24 cellular contexts compared by ENCODE assay signal in the genomic region with DNA sequence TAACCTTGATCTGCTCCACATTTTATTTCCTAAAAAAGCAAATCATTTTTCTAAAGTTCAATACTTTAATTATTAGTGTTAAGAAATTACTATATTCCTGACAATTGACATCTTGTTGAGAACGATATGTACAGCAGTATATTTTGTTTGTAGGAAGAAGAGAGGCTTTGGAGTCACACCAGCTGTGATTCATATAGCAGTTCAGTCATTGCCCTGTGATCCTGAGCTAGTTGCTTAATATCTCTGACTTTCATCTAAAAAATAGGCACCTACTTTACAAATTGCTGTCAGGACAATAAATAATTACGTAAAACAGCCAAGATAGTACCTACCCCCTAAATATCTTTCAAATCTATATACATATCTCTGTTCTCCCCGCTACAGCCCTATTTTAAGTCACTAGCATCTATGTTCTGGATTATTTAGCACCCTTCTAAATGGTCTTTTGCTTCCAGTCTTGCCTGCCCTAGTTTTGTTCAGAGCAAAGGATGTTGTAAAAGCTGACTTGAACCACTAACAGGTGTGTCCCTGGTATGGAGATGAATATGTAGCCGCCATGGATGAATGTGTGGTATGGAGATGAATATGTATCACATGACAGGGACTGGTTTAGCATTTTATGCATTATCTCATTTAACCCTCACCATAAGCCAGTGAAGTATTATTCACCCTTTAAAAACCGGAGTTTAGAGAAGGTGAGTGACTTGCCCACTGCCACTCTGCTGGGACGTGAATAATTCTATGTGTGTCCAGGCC.
"Had no signal": no experiment of that assay in that cellular context is flagged by ENCODE, and none has a peak within 500 bp of the region (broad histone marks: within the 10 kb centered on the region; RNA-seq: fewer than 3 reads in every experiment).

No MANE protein-coding gene starts in this region.

- H3K4me3 Mint-ChIP-seq: activated B cell treated with CpG ODN at 0.5 μM for 24 hours; activated CD4-positive, alpha-beta T cell treated with anti-CD3 and anti-CD28 coated beads, Interleukin-2, amount 10 ng/mL, durations not matched to agents 24 days and 14 days; activated CD8-positive, alpha-beta T cell treated with anti-CD3 and anti-CD28 coated beads for 36 hours; activated T-cell treated with anti-CD3 and anti-CD28 coated beads, Interleukin-2, amount 50 U/mL, for 24 hours; nephron progenitor cell; stimulated activated naive CD8-positive, alpha-beta T cell treated with anti-CD3 and anti-CD28 coated beads, Interleukin-15, Interleukin-2, amounts not matched to agents 100 ng/mL and 50 ng/mL, for 24 hours; T-cell had no signal

- H3K4me1 Mint-ChIP-seq: activated B cell treated with CpG ODN at 0.5 μM for 24 hours; activated CD4-positive, alpha-beta T cell treated with anti-CD3 and anti-CD28 coated beads, Interleukin-2, amount 10 ng/mL, durations not matched to agents 24 days and 14 days; nephron progenitor cell; T-cell had no signal

- H3K27me3 Mint-ChIP-seq: activated CD8-positive, alpha-beta T cell treated with anti-CD3 and anti-CD28 coated beads for 36 hours had no signal

- H3K4me3 ChIP-seq: colonic mucosa, lower lobe of right lung, suprapubic skin, transverse colon, uterus had no signal

- H3K27ac Mint-ChIP-seq: activated B cell treated with CpG ODN at 0.5 μM for 24 hours; activated CD4-positive, alpha-beta T cell treated with anti-CD3 and anti-CD28 coated beads, Interleukin-2, amount 10 ng/mL, durations not matched to agents 24 days and 14 days; activated CD8-positive, alpha-beta T cell treated with anti-CD3 and anti-CD28 coated beads for 36 hours; activated T-cell treated with anti-CD3 and anti-CD28 coated beads, Interleukin-2, amount 50 U/mL, for 24 hours; nephron progenitor cell; stimulated activated naive CD8-positive, alpha-beta T cell treated with anti-CD3 and anti-CD28 coated beads, Interleukin-15, Interleukin-2, amounts not matched to agents 100 ng/mL and 50 ng/mL, for 24 hours; T-cell had no signal

- ATAC-seq: activated CD8-positive, alpha-beta T cell treated with anti-CD3 and anti-CD28 coated beads for 36 hours; esophagus mucosa; foreskin keratinocyte; left colon; lower lobe of right lung; T-cell had no signal

- H3K36me3 Mint-ChIP-seq: T-cell had no signal

- H3K9me3 Mint-ChIP-seq: activated B cell treated with CpG ODN at 0.5 μM for 24 hours; activated CD4-positive, alpha-beta T cell treated with anti-CD3 and anti-CD28 coated beads, Interleukin-2, amount 10 ng/mL, durations not matched to agents 24 days and 14 days; activated CD8-positive, alpha-beta T cell treated with anti-CD3 and anti-CD28 coated beads for 36 hours; activated T-cell treated with anti-CD3 and anti-CD28 coated beads, Interleukin-2, amount 50 U/mL, for 24 hours; stimulated activated naive CD8-positive, alpha-beta T cell treated with anti-CD3 and anti-CD28 coated beads, Interleukin-15, Interleukin-2, amounts not matched to agents 100 ng/mL and 50 ng/mL, for 24 hours; T-cell had no signal

- DNase-seq: activated B cell treated with CpG ODN at 0.5 μM for 24 hours; activated CD4-positive, alpha-beta T cell treated with anti-CD3 and anti-CD28 coated beads, Interleukin-2, amount 10 ng/mL, durations not matched to agents 24 days and 14 days; activated CD8-positive, alpha-beta T cell treated with anti-CD3 and anti-CD28 coated beads for 36 hours; activated effector memory CD4-positive, alpha-beta T cell treated with anti-CD3 and anti-CD28 coated beads, Interleukin-2, amount 50 U/mL, for 16 hours; activated naive CD4-positive, alpha-beta T cell treated with anti-CD3 and anti-CD28 coated beads, Interleukin-2, amount 50 U/mL, for 16 hours; activated T-cell treated with anti-CD3 and anti-CD28 coated beads, Interleukin-2, amount 50 U/mL, for 24 hours; central memory CD4-positive, alpha-beta T cell; colonic mucosa; foreskin keratinocyte; hippocampal formation; islet precursor cell; left colon; lower lobe of right lung; midbrain; nephron progenitor cell; nucleus accumbens; SK-N-SH; stimulated activated CD4-positive, alpha-beta T cell treated with anti-CD3 and anti-CD28 coated beads, Interleukin-2, amount 100 ng/mL, for 24 hours; T-cell; transverse colon; uterus had no signal
